33 cellular contexts compared by ENCODE assay signal in the genomic region with DNA sequence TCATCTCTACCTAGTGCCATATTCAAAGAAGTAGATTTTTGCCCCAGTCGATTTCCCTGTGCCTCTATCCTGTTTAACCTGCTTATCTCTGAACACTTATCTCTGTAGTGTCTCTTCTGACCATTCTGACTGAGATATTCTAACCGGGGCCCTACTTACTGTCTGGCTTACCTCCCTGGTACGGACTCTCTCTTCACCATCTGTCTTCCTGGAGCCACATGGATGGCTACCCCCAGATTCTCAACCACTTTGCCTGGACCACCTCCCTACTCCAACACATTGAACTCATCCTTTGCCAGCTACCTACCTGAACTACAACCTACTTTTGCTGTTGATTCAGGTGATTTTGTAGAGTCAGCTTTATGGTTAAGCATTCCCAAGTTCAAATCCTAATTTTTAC.
"Had no signal": no experiment of that assay in that cellular context is flagged by ENCODE, and none has a peak within 500 bp of the region (broad histone marks: within the 10 kb centered on the region; RNA-seq: fewer than 3 reads in every experiment).

No MANE protein-coding gene starts in this region.

- H3K4me1 ChIP-seq: breast epithelium had no signal

- H3K27me3 Mint-ChIP-seq: activated naive CD4-positive, alpha-beta T cell treated with anti-CD3 and anti-CD28 coated beads, Interleukin-2, amount 50 U/mL, for 24 hours; activated naive CD8-positive, alpha-beta T cell; activated naive CD8-positive, alpha-beta T cell treated with anti-CD3 and anti-CD28 coated beads, Interleukin-2, amount 50 U/mL, for 24 hours; activated T-cell treated with anti-CD3 and anti-CD28 coated beads, Interleukin-2, amount 50 U/mL, for 24 hours had no signal

- H3K36me3 Mint-ChIP-seq: activated CD4-positive, alpha-beta memory T cell treated with anti-CD3 and anti-CD28 coated beads for 36 hours had no signal

- DNase-seq: activated B cell treated with CpG ODN at 0.5 μM for 24 hours; activated CD4-positive, alpha-beta memory T cell treated with anti-CD3 and anti-CD28 coated beads for 36 hours; activated CD4-positive, alpha-beta T cell treated with anti-CD3 and anti-CD28 coated beads for 48 hours; activated CD4-positive, alpha-beta T cell treated with anti-CD3 and anti-CD28 coated beads, Interleukin-2, amount 50 U/mL, for 1 hour; activated CD4-positive, alpha-beta T cell treated with anti-CD3 and anti-CD28 coated beads, Interleukin-2, amount 50 U/mL, for 4 hours; activated CD4-positive, CD25-positive, alpha-beta regulatory T cell treated with anti-CD3 and anti-CD28 coated beads, Interleukin-2, amount 50 U/mL, for 72 hours; activated CD8-positive, alpha-beta memory T cell treated with anti-CD3 and anti-CD28 coated beads, Interleukin-2, amount 50 U/mL, for 48 hours; activated CD8-positive, alpha-beta T cell treated with anti-CD3 and anti-CD28 coated beads for 36 hours; activated effector memory CD4-positive, alpha-beta T cell treated with Interleukin-2 at 50 U/mL for 16 hours; activated gamma-delta T cell; activated naive CD4-positive, alpha-beta T cell treated with anti-CD3 and anti-CD28 coated beads, Interleukin-2, amount 10 ng/mL, durations not matched to agents 7 days and 5 days; activated naive CD4-positive, alpha-beta T cell treated with Interleukin-2 at 50 U/mL for 16 hours; activated naive CD8-positive, alpha-beta T cell treated with anti-CD3 and anti-CD28 coated beads, Interleukin-2, amount 10 ng/mL, durations not matched to agents 7 days and 5 days; activated naive CD8-positive, alpha-beta T cell treated with anti-CD3 and anti-CD28 coated beads, Interleukin-2, amount 50 U/mL, for 24 hours; activated T-cell treated with anti-CD3 and anti-CD28 coated beads, Interleukin-2, amount 50 U/mL, for 24 hours; activated T-cell treated with anti-CD3 and anti-CD28 coated beads, Interleukin-2, amount 50 U/mL, for 48 hours; amygdala; anterior cingulate cortex; body of pancreas; brain microvascular endothelial cell; central memory CD4-positive, alpha-beta T cell; cerebellar nuclear complex; SW 1271; T-helper 1 cell; T-helper 2 cell; T-helper 9 cell had no signal

- H3K4me3 ChIP-seq: body of pancreas, breast epithelium had no signal

- H3K36me3 ChIP-seq: brain microvascular endothelial cell, breast epithelium had no signal

- ATAC-seq: activated CD8-positive, alpha-beta T cell treated with anti-CD3 and anti-CD28 coated beads for 36 hours; activated naive CD8-positive, alpha-beta T cell treated with anti-CD3 and anti-CD28 coated beads, Interleukin-2, amount 50 U/mL, for 24 hours; body of pancreas had no signal

- H3K27ac Mint-ChIP-seq: activated B cell treated with CpG ODN at 0.5 μM for 24 hours; activated CD4-positive, alpha-beta memory T cell treated with anti-CD3 and anti-CD28 coated beads for 36 hours; activated CD8-positive, alpha-beta T cell treated with anti-CD3 and anti-CD28 coated beads for 36 hours; activated naive CD4-positive, alpha-beta T cell treated with anti-CD3 and anti-CD28 coated beads, Interleukin-2, amount 10 ng/mL, durations not matched to agents 7 days and 5 days; activated naive CD4-positive, alpha-beta T cell treated with anti-CD3 and anti-CD28 coated beads, Interleukin-2, amount 50 U/mL, for 24 hours; activated naive CD8-positive, alpha-beta T cell; activated naive CD8-positive, alpha-beta T cell treated with anti-CD3 and anti-CD28 coated beads, Interleukin-2, amount 10 ng/mL, durations not matched to agents 7 days and 5 days; activated naive CD8-positive, alpha-beta T cell treated with anti-CD3 and anti-CD28 coated beads, Interleukin-2, amount 50 U/mL, for 24 hours; activated T-cell treated with anti-CD3 and anti-CD28 coated beads, Interleukin-2, amount 50 U/mL, for 24 hours; activated T-helper 2 cell treated with anti-CD3 and anti-CD28 coated beads, Interferon-gamma antibody, Interleukin-2, Interleukin-4, amounts not matched to agents 10 μg/mL and 5 μg/mL and 100 μg/mL, durations not matched to agents 14 hours and 24 hours and 36 hours; T-helper 1 cell treated with Interleukin-12 subunit alpha and Interleukin-12 subunit beta and Interleukin-4 antibody, amounts not matched to agents 30 μg/mL and 1 μg/mL, for 36 hours; T-helper 2 cell treated with Interferon-gamma antibody and Interleukin-4, amounts not matched to agents 5 μg/mL and 100 μg/mL, for 36 hours had no signal

- H3K9me3 Mint-ChIP-seq: activated B cell treated with CpG ODN at 0.5 μM for 24 hours; activated CD4-positive, alpha-beta memory T cell treated with anti-CD3 and anti-CD28 coated beads for 36 hours; activated CD8-positive, alpha-beta T cell treated with anti-CD3 and anti-CD28 coated beads for 36 hours; activated naive CD8-positive, alpha-beta T cell treated with anti-CD3 and anti-CD28 coated beads, Interleukin-2, amount 50 U/mL, for 24 hours; activated T-cell treated with anti-CD3 and anti-CD28 coated beads, Interleukin-2, amount 50 U/mL, for 24 hours had no signal

- H3K9me3 ChIP-seq: body of pancreas, breast epithelium had no signal

- H3K27ac ChIP-seq: body of pancreas, brain microvascular endothelial cell, breast epithelium, VCaP had no signal

- H3K27me3 ChIP-seq: body of pancreas, brain microvascular endothelial cell, breast epithelium had no signal

- H3K4me3 Mint-ChIP-seq: activated B cell treated with CpG ODN at 0.5 μM for 24 hours; activated CD4-positive, alpha-beta memory T cell treated with anti-CD3 and anti-CD28 coated beads for 36 hours; activated CD8-positive, alpha-beta T cell treated with anti-CD3 and anti-CD28 coated beads for 36 hours; activated naive CD4-positive, alpha-beta T cell treated with anti-CD3 and anti-CD28 coated beads, Interleukin-2, amount 10 ng/mL, durations not matched to agents 7 days and 5 days; activated naive CD4-positive, alpha-beta T cell treated with anti-CD3 and anti-CD28 coated beads, Interleukin-2, amount 50 U/mL, for 24 hours; activated naive CD8-positive, alpha-beta T cell; activated naive CD8-positive, alpha-beta T cell treated with anti-CD3 and anti-CD28 coated beads, Interleukin-2, amount 10 ng/mL, durations not matched to agents 7 days and 5 days; activated naive CD8-positive, alpha-beta T cell treated with anti-CD3 and anti-CD28 coated beads, Interleukin-2, amount 50 U/mL, for 24 hours; activated T-cell treated with anti-CD3 and anti-CD28 coated beads, Interleukin-2, amount 50 U/mL, for 24 hours; T-helper 1 cell treated with Interleukin-12 subunit alpha and Interleukin-12 subunit beta and Interleukin-4 antibody, amounts not matched to agents 30 μg/mL and 1 μg/mL, for 36 hours; T-helper 2 cell treated with Interferon-gamma antibody and Interleukin-4, amounts not matched to agents 5 μg/mL and 100 μg/mL, for 36 hours had no signal
